In the genomic region with DNA sequence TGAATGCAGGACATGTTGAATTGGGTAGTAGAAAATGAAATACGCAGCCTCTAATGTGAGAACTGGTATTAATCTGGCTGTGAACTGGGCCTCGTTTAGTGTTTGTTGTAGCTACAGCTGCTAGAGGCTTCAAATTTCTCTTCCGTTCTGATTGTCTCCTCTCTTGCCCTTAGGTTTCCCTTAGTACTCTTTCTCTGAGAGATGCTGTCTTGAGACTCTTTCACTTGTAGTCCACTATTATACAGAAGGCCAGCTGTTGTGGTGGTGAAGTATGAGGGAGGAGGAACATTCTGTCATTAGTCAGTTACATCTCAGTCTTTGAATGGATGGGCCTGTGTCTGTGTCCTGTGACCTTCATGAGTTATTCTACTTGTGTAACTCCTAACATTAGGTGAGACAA, we compare ENCODE assay signal across 34 cellular contexts.
"Had no signal": no experiment of that assay in that cellular context is flagged by ENCODE, and none has a peak within 500 bp of the region (broad histone marks: within the 10 kb centered on the region; RNA-seq: fewer than 3 reads in every experiment).

No MANE protein-coding gene starts in this region.

- DNase-seq: activated B cell treated with CpG ODN at 0.5 μM for 24 hours; activated CD4-positive, alpha-beta memory T cell treated with anti-CD3 and anti-CD28 coated beads for 36 hours; activated CD4-positive, alpha-beta T cell treated with anti-CD3 and anti-CD28 coated beads for 4 hours; activated CD4-positive, alpha-beta T cell treated with anti-CD3 and anti-CD28 coated beads, Interleukin-2, amount 10 ng/mL, durations not matched to agents 24 days and 14 days; activated CD4-positive, alpha-beta T cell treated with anti-CD3 and anti-CD28 coated beads, Interleukin-2, amount 50 U/mL, for 1 hour; activated CD4-positive, alpha-beta T cell treated with anti-CD3 and anti-CD28 coated beads, Interleukin-2, amount 50 U/mL, for 4 hours; activated CD4-positive, CD25-positive, alpha-beta regulatory T cell treated with anti-CD3 and anti-CD28 coated beads, Interleukin-2, amount 50 U/mL, for 72 hours; activated CD8-positive, alpha-beta memory T cell treated with anti-CD3 and anti-CD28 coated beads, Interleukin-2, amount 50 U/mL, for 4 hours; activated CD8-positive, alpha-beta T cell treated with anti-CD3 and anti-CD28 coated beads for 36 hours; activated effector memory CD4-positive, alpha-beta T cell treated with anti-CD3 and anti-CD28 coated beads, Interleukin-2, amount 50 U/mL, for 16 hours; activated gamma-delta T cell treated with Interleukin-2 at 50 U/mL for 16 hours; activated naive CD4-positive, alpha-beta T cell; activated naive CD4-positive, alpha-beta T cell treated with anti-CD3 and anti-CD28 coated beads for 36 hours; activated naive CD4-positive, alpha-beta T cell treated with anti-CD3 and anti-CD28 coated beads, Interleukin-2, amount 50 U/mL, for 16 hours; activated naive CD8-positive, alpha-beta T cell treated with anti-CD3 and anti-CD28 coated beads for 36 hours; activated T-cell treated with anti-CD3 and anti-CD28 coated beads for 4 hours; activated T-cell treated with anti-CD3 and anti-CD28 coated beads, Interleukin-2, amount 50 U/mL, for 1 hour; activated T-cell treated with anti-CD3 and anti-CD28 coated beads, Interleukin-2, amount 50 U/mL, for 4 hours; activated T-cell treated with anti-CD3 and anti-CD28 coated beads, Interleukin-2, amount 50 U/mL, for 72 hours; adrenal gland; amniotic stem cell; aorta; body of pancreas; brain microvascular endothelial cell; cerebellar nuclear complex; T-helper 1 cell; T-helper 2 cell; T-helper 9 cell had no signal

- H3K4me1 ChIP-seq: adrenal gland, body of pancreas, breast epithelium had no signal

- FAIRE-seq: astrocyte, TTC549 had no signal

- H3K4me3 ChIP-seq: adrenal gland, body of pancreas, breast epithelium had no signal

- ATAC-seq: activated CD8-positive, alpha-beta T cell treated with anti-CD3 and anti-CD28 coated beads for 36 hours; activated naive CD4-positive, alpha-beta T cell treated with anti-CD3 and anti-CD28 coated beads, Interleukin-2, amount 50 U/mL, for 72 hours; activated T-cell treated with anti-CD3 and anti-CD28 coated beads, Interleukin-2, amount 50 U/mL, for 4 hours; activated T-cell treated with anti-CD3 and anti-CD28 coated beads, Interleukin-2, amount 50 U/mL, for 72 hours; activated T-helper 17 cell treated with anti-CD3 and anti-CD28 coated beads, Interleukin-2, amount 50 U/mL, for 72 hours; body of pancreas had no signal

- H3K36me3 ChIP-seq: adrenal gland, brain microvascular endothelial cell, breast epithelium had no signal

- H3K27me3 ChIP-seq: adrenal gland, body of pancreas, brain microvascular endothelial cell, breast epithelium had no signal

- H3K27ac ChIP-seq: adrenal gland, body of pancreas, brain microvascular endothelial cell, breast epithelium, VCaP had no signal
